ENCODE assay signal across 18 cellular contexts in genomic region chr9:91073049-91073810, GRCh38.
DNase-seq lines count a peak whose midpoint lies in the region; ATAC-seq and TF ChIP-seq lines count a peak whose summit lies in the region.
"Had no signal": no experiment of that assay in that cellular context is flagged by ENCODE, and none has a peak within 500 bp of the region (broad histone marks: within the 10 kb centered on the region; RNA-seq: fewer than 3 reads in every experiment).

No MANE protein-coding gene starts in this region.

- H3K36me3 Mint-ChIP-seq in natural killer cell treated with Interleukin-12 subunit alpha and Interleukin-12 subunit beta and Interleukin-15 and Interleukin-18, amount 100 ng/mL, for 72 hours, result no peaks in the 10 kb centered on the region
- H3K36me3 Mint-ChIP-seq in natural killer cell, result no peaks in the 10 kb centered on the region
- H3K36me3 Mint-ChIP-seq in activated T-helper 1 cell treated with anti-CD3 and anti-CD28 coated beads, Interleukin-12 subunit alpha, Interleukin-12 subunit beta, Interleukin-2, Interleukin-4 antibody, amounts not matched to agents 30 ng/mL and 10 ng/mL and 1 ng/mL, durations not matched to agents 14 hours and 24 hours and 36 hours (ENCODE audit: low read depth), result peaks cover 12% of the 10 kb centered on the region

- no peak for ATAC-seq in natural killer cell treated with Interleukin-12 subunit alpha and Interleukin-12 subunit beta and Interleukin-15 and Interleukin-18, amount 100 ng/mL, for 72 hours
- ATAC-seq in natural killer cell (no peak), left lung (peak; percentile 70), GM21360 (IDR thresholded peaks at IDR 0.05; ENCODE audit: unreplicated experiment) (no peak), GM18867 (IDR thresholded peaks at IDR 0.05; ENCODE audit: unreplicated experiment) (no peak)
- ATAC-seq: left colon had no signal

- TF ChIP-seq CTCF in natural killer cell (IDR thresholded peaks at IDR 0.05), result no peak
- no peak for TF ChIP-seq CTCF in left lung (IDR thresholded peaks at IDR 0.05)
- TF ChIP-seq CTCF in vagina (IDR thresholded peaks at IDR 0.05), result no peak

- TF ChIP-seq POLR2A in vagina (IDR thresholded peaks at IDR 0.05), result no peak

- H3K4me1 ChIP-seq in left lung, result peaks cover 14 to 17% of the 10 kb centered on the region in 2 donors
- H3K4me1 ChIP-seq in vagina, result peaks cover 30% of the 10 kb centered on the region

- H3K4me3 ChIP-seq in left lung (no peak overlapping the region), vagina (no peak overlapping the region)
- H3K4me3 ChIP-seq: MG63, tibial nerve had no signal

- H3K27ac ChIP-seq in left lung, result no peak overlapping the region
- no peak overlapping the region for H3K27ac ChIP-seq in vagina

- H3K9me3 Mint-ChIP-seq in natural killer cell treated with Interleukin-12 subunit alpha and Interleukin-12 subunit beta and Interleukin-15 and Interleukin-18, amount 100 ng/mL, for 72 hours, result no peaks in the 10 kb centered on the region
- H3K9me3 Mint-ChIP-seq in natural killer cell, result no peaks in the 10 kb centered on the region
- H3K9me3 Mint-ChIP-seq in activated T-helper 1 cell treated with anti-CD3 and anti-CD28 coated beads, Interleukin-12 subunit alpha, Interleukin-12 subunit beta, Interleukin-2, Interleukin-4 antibody, amounts not matched to agents 30 ng/mL and 10 ng/mL and 1 ng/mL, durations not matched to agents 14 hours and 24 hours and 36 hours, result no peaks in the 10 kb centered on the region
- H3K9me3 Mint-ChIP-seq: HFFc6, neural crest cell had no signal

- no peaks in the 10 kb centered on the region for H3K27me3 Mint-ChIP-seq in natural killer cell treated with Interleukin-12 subunit alpha and Interleukin-12 subunit beta and Interleukin-15 and Interleukin-18, amount 100 ng/mL, for 72 hours
- H3K27me3 Mint-ChIP-seq in natural killer cell (ENCODE audit: low read depth in 2 of 2), result peaks cover 0 to 3% of the 10 kb centered on the region in 2 donors
- no peaks in the 10 kb centered on the region for H3K27me3 Mint-ChIP-seq in activated T-helper 1 cell treated with anti-CD3 and anti-CD28 coated beads, Interleukin-12 subunit alpha, Interleukin-12 subunit beta, Interleukin-2, Interleukin-4 antibody, amounts not matched to agents 30 ng/mL and 10 ng/mL and 1 ng/mL, durations not matched to agents 14 hours and 24 hours and 36 hours (ENCODE audit: insufficient read depth)

- intact Hi-C loops in natural killer cell (cut with micrococcal nuclease) (no loop called here), left lung (cut with DNase I) (no loop called here), vagina (cut with DNase I) (no loop called here)
- intact Hi-C loops in activated T-helper 1 cell treated with anti-CD3 and anti-CD28 coated beads, Interleukin-12 subunit alpha, Interleukin-12 subunit beta, Interleukin-2, Interleukin-4 antibody, amounts not matched to agents 30 ng/mL and 10 ng/mL and 1 ng/mL, durations not matched to agents 14 hours and 24 hours and 36 hours (cut with micrococcal nuclease), result no loop called here

- H3K36me3 ChIP-seq in left lung, result no peaks in the 10 kb centered on the region
- H3K36me3 ChIP-seq in vagina, result no peaks in the 10 kb centered on the region
- H3K36me3 ChIP-seq: MG63, tibial nerve had no signal

- H3K9me3 ChIP-seq in left lung (no peaks in the 10 kb centered on the region), vagina (no peaks in the 10 kb centered on the region)
- H3K9me3 ChIP-seq: MG63 had no signal

- H3K27me3 ChIP-seq in left lung (no peaks in the 10 kb centered on the region), vagina (no peaks in the 10 kb centered on the region)
- H3K27me3 ChIP-seq: MG63, tibial nerve had no signal

- no peak for DNase-seq in natural killer cell treated with Interleukin-12 subunit alpha and Interleukin-12 subunit beta and Interleukin-15 and Interleukin-18, amount 100 ng/mL, for 72 hours (ENCODE audit: low spot score)
- no peak for DNase-seq in natural killer cell
- no peak for DNase-seq in activated T-helper 1 cell treated with anti-CD3 and anti-CD28 coated beads, Interleukin-12 subunit alpha, Interleukin-12 subunit beta, Interleukin-2, Interleukin-4 antibody, amounts not matched to agents 30 ng/mL and 10 ng/mL and 1 ng/mL, durations not matched to agents 14 hours and 24 hours and 36 hours (ENCODE audit: low spot score)
- no peak for DNase-seq in left lung
- DNase-seq in vagina (ENCODE audit: extremely low spot score in 2 of 2), result peak; percentile 85 to 87
- DNase-seq: activated CD4-positive, CD25-positive, alpha-beta regulatory T cell; AML-193; DND-41; HFFc6; left colon; MG63; midbrain; NCI-H1694 treated with DMSO at 0.1 percent for 48 hours; stimulated activated naive CD4-positive, alpha-beta T cell had no signal

- peak overlapping the region; percentile 21 to 85 for H3K27ac Mint-ChIP-seq in natural killer cell treated with Interleukin-12 subunit alpha and Interleukin-12 subunit beta and Interleukin-15 and Interleukin-18, amount 100 ng/mL, for 72 hours
- no peak overlapping the region for H3K27ac Mint-ChIP-seq in natural killer cell
- peak overlapping the region; percentile 65 for H3K27ac Mint-ChIP-seq in activated T-helper 1 cell treated with anti-CD3 and anti-CD28 coated beads, Interleukin-12 subunit alpha, Interleukin-12 subunit beta, Interleukin-2, Interleukin-4 antibody, amounts not matched to agents 30 ng/mL and 10 ng/mL and 1 ng/mL, durations not matched to agents 14 hours and 24 hours and 36 hours

- no peak overlapping the region for H3K4me3 Mint-ChIP-seq in natural killer cell treated with Interleukin-12 subunit alpha and Interleukin-12 subunit beta and Interleukin-15 and Interleukin-18, amount 100 ng/mL, for 72 hours
- no peak overlapping the region for H3K4me3 Mint-ChIP-seq in natural killer cell
- H3K4me3 Mint-ChIP-seq in activated T-helper 1 cell treated with anti-CD3 and anti-CD28 coated beads, Interleukin-12 subunit alpha, Interleukin-12 subunit beta, Interleukin-2, Interleukin-4 antibody, amounts not matched to agents 30 ng/mL and 10 ng/mL and 1 ng/mL, durations not matched to agents 14 hours and 24 hours and 36 hours, result no peak overlapping the region
- H3K4me3 Mint-ChIP-seq: HFFc6, neural crest cell had no signal

- H3K4me1 Mint-ChIP-seq in natural killer cell treated with Interleukin-12 subunit alpha and Interleukin-12 subunit beta and Interleukin-15 and Interleukin-18, amount 100 ng/mL, for 72 hours (ENCODE audit: low read depth in 2 of 2), result peaks cover 12 to 24% of the 10 kb centered on the region in 2 donors
- peaks cover 0 to 7% of the 10 kb centered on the region in 2 donors for H3K4me1 Mint-ChIP-seq in natural killer cell
- peaks cover 32% of the 10 kb centered on the region for H3K4me1 Mint-ChIP-seq in activated T-helper 1 cell treated with anti-CD3 and anti-CD28 coated beads, Interleukin-12 subunit alpha, Interleukin-12 subunit beta, Interleukin-2, Interleukin-4 antibody, amounts not matched to agents 30 ng/mL and 10 ng/mL and 1 ng/mL, durations not matched to agents 14 hours and 24 hours and 36 hours (ENCODE audit: low read depth)

Comparison
In these comparisons a context has a peak if more than half of its experiments do, and no peak if none do; other contexts are left out.
1. H3K27ac Mint-ChIP-seq: peak in natural killer cell treated with Interleukin-12 subunit alpha and Interleukin-12 subunit beta and Interleukin-15 and Interleukin-18, amount 100 ng/mL, for 72 hours (2 of 2) and activated T-helper 1 cell treated with anti-CD3 and anti-CD28 coated beads, Interleukin-12 subunit alpha, Interleukin-12 subunit beta, Interleukin-2, Interleukin-4 antibody, amounts not matched to agents 30 ng/mL and 10 ng/mL and 1 ng/mL, durations not matched to agents 14 hours and 24 hours and 36 hours (single experiment); none in natural killer cell (0 of 2).
2. DNase-seq: peak in vagina (2 of 2); none in natural killer cell treated with Interleukin-12 subunit alpha and Interleukin-12 subunit beta and Interleukin-15 and Interleukin-18, amount 100 ng/mL, for 72 hours (single experiment), natural killer cell (single experiment), activated T-helper 1 cell treated with anti-CD3 and anti-CD28 coated beads, Interleukin-12 subunit alpha, Interleukin-12 subunit beta, Interleukin-2, Interleukin-4 antibody, amounts not matched to agents 30 ng/mL and 10 ng/mL and 1 ng/mL, durations not matched to agents 14 hours and 24 hours and 36 hours (single experiment) and left lung (0 of 2).